In the genomic region with DNA sequence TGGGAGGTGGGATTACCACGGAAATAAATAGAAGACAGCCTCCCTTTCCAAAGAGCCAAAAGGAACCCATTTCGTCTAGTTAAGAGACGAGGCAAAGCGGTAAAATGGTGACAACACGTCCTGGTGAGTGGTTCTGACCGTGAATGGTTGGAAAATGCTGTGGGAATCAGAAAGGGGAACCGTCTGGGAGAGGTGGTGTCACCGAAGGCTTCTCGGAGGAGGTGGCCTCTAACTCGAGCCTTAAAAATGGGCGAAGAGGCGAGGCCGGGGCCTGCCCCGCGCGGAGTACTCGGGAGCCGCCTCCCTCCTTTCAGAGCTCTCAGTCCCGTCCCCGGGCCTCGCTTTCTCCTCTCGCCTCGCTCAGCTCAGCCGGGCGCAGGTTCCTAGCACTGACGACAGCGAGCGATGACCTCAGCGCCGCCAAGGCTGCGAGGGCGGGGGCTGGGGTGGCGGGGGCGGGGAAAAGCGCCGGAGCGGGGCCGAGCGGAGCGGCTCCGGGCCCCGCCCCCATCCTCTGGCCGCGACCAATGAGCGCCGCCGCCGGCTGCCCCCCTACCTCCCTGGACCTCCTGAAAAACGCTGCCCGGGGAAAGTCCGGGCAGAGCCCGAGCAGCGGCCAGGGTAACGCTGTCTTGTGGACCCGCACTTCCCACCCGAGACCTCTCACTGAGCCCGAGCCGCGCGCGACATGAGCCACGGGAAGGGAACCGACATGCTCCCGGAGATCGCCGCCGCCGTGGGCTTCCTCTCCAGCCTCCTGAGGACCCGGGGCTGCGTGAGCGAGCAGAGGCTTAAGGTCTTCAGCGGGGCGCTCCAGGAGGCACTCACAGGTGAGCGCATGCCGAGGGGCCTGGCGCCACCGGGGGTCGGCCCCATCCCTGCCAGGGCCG, we compare ENCODE assay signal across 1 cellular context.
TF ChIP-seq lines count a peak whose summit lies in the region.

A gene with protein sequence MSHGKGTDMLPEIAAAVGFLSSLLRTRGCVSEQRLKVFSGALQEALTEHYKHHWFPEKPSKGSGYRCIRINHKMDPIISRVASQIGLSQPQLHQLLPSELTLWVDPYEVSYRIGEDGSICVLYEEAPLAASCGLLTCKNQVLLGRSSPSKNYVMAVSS (plus strand): TSS at position 601 of the 890 bp plus-strand sequence. CDS start 88 bp downstream, at position 689.

TF ChIP-seq in K562, 482 proteins besides CTCF, POLR2A, EP300 and RAD21 (continued from another document and continues in another):
- TF ChIP-seq, protein P1, sequence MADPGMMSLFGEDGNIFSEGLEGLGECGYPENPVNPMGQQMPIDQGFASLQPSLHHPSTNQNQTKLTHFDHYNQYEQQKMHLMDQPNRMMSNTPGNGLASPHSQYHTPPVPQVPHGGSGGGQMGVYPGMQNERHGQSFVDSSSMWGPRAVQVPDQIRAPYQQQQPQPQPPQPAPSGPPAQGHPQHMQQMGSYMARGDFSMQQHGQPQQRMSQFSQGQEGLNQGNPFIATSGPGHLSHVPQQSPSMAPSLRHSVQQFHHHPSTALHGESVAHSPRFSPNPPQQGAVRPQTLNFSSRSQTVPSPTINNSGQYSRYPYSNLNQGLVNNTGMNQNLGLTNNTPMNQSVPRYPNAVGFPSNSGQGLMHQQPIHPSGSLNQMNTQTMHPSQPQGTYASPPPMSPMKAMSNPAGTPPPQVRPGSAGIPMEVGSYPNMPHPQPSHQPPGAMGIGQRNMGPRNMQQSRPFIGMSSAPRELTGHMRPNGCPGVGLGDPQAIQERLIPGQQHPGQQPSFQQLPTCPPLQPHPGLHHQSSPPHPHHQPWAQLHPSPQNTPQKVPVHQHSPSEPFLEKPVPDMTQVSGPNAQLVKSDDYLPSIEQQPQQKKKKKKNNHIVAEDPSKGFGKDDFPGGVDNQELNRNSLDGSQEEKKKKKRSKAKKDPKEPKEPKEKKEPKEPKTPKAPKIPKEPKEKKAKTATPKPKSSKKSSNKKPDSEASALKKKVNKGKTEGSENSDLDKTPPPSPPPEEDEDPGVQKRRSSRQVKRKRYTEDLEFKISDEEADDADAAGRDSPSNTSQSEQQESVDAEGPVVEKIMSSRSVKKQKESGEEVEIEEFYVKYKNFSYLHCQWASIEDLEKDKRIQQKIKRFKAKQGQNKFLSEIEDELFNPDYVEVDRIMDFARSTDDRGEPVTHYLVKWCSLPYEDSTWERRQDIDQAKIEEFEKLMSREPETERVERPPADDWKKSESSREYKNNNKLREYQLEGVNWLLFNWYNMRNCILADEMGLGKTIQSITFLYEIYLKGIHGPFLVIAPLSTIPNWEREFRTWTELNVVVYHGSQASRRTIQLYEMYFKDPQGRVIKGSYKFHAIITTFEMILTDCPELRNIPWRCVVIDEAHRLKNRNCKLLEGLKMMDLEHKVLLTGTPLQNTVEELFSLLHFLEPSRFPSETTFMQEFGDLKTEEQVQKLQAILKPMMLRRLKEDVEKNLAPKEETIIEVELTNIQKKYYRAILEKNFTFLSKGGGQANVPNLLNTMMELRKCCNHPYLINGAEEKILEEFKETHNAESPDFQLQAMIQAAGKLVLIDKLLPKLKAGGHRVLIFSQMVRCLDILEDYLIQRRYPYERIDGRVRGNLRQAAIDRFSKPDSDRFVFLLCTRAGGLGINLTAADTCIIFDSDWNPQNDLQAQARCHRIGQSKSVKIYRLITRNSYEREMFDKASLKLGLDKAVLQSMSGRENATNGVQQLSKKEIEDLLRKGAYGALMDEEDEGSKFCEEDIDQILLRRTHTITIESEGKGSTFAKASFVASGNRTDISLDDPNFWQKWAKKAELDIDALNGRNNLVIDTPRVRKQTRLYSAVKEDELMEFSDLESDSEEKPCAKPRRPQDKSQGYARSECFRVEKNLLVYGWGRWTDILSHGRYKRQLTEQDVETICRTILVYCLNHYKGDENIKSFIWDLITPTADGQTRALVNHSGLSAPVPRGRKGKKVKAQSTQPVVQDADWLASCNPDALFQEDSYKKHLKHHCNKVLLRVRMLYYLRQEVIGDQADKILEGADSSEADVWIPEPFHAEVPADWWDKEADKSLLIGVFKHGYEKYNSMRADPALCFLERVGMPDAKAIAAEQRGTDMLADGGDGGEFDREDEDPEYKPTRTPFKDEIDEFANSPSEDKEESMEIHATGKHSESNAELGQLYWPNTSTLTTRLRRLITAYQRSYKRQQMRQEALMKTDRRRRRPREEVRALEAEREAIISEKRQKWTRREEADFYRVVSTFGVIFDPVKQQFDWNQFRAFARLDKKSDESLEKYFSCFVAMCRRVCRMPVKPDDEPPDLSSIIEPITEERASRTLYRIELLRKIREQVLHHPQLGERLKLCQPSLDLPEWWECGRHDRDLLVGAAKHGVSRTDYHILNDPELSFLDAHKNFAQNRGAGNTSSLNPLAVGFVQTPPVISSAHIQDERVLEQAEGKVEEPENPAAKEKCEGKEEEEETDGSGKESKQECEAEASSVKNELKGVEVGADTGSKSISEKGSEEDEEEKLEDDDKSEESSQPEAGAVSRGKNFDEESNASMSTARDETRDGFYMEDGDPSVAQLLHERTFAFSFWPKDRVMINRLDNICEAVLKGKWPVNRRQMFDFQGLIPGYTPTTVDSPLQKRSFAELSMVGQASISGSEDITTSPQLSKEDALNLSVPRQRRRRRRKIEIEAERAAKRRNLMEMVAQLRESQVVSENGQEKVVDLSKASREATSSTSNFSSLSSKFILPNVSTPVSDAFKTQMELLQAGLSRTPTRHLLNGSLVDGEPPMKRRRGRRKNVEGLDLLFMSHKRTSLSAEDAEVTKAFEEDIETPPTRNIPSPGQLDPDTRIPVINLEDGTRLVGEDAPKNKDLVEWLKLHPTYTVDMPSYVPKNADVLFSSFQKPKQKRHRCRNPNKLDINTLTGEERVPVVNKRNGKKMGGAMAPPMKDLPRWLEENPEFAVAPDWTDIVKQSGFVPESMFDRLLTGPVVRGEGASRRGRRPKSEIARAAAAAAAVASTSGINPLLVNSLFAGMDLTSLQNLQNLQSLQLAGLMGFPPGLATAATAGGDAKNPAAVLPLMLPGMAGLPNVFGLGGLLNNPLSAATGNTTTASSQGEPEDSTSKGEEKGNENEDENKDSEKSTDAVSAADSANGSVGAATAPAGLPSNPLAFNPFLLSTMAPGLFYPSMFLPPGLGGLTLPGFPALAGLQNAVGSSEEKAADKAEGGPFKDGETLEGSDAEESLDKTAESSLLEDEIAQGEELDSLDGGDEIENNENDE (IDR thresholded peaks at IDR 0.05; ENCODE audit: low read depth, low read length) = no peak
- TF ChIP-seq ATF7 (IDR thresholded peaks at IDR 0.05) = peak; percentile 95
- TF ChIP-seq, protein P2, sequence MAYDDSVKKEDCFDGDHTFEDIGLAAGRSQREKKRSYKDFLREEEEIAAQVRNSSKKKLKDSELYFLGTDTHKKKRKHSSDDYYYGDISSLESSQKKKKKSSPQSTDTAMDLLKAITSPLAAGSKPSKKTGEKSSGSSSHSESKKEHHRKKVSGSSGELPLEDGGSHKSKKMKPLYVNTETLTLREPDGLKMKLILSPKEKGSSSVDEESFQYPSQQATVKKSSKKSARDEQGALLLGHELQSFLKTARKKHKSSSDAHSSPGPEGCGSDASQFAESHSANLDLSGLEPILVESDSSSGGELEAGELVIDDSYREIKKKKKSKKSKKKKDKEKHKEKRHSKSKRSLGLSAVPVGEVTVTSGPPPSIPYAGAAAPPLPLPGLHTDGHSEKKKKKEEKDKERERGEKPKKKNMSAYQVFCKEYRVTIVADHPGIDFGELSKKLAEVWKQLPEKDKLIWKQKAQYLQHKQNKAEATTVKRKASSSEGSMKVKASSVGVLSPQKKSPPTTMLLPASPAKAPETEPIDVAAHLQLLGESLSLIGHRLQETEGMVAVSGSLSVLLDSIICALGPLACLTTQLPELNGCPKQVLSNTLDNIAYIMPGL (CRISPR knock-in tag; IDR thresholded peaks at IDR 0.05) = no peak; the same call in 1 of the 2 replicates
- TF ChIP-seq SMARCE1 (IDR thresholded peaks at IDR 0.05) = 0 out of 2 replicates have a peak, but pooled peaks have one; percentile 23
- peak; percentile 84; the same call in 1 of the 2 replicates for TF ChIP-seq ZC3H4 (CRISPR knock-in tag; IDR thresholded peaks at IDR 0.05; ENCODE audit: borderline replicate concordance)
- TF ChIP-seq BACH1 (tag; IDR thresholded peaks at IDR 0.05) = 0 out of 2 replicates have a peak, but pooled peaks have one; percentile 9
- TF ChIP-seq, protein P3, sequence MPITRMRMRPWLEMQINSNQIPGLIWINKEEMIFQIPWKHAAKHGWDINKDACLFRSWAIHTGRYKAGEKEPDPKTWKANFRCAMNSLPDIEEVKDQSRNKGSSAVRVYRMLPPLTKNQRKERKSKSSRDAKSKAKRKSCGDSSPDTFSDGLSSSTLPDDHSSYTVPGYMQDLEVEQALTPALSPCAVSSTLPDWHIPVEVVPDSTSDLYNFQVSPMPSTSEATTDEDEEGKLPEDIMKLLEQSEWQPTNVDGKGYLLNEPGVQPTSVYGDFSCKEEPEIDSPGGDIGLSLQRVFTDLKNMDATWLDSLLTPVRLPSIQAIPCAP (CRISPR knock-in tag; IDR thresholded peaks at IDR 0.05; ENCODE audit: borderline replicate concordance) = peak; percentile 41; the same call in 1 of the 2 replicates
- TF ChIP-seq PML (IDR thresholded peaks at IDR 0.05; ENCODE audit: low read length) = peak; percentile 49
- TF ChIP-seq, protein P4, sequence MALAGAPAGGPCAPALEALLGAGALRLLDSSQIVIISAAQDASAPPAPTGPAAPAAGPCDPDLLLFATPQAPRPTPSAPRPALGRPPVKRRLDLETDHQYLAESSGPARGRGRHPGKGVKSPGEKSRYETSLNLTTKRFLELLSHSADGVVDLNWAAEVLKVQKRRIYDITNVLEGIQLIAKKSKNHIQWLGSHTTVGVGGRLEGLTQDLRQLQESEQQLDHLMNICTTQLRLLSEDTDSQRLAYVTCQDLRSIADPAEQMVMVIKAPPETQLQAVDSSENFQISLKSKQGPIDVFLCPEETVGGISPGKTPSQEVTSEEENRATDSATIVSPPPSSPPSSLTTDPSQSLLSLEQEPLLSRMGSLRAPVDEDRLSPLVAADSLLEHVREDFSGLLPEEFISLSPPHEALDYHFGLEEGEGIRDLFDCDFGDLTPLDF (CRISPR knock-in tag; IDR thresholded peaks at IDR 0.05) = peak; percentile 33; the same call in 1 of the 2 replicates
- TF ChIP-seq, protein P5, sequence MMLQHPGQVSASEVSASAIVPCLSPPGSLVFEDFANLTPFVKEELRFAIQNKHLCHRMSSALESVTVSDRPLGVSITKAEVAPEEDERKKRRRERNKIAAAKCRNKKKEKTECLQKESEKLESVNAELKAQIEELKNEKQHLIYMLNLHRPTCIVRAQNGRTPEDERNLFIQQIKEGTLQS (IDR thresholded peaks at IDR 0.05) = peak; percentile 91
- TF ChIP-seq, protein P5 (CRISPR knock-in tag; conservative IDR thresholded peaks at IDR 0.05) = no peak; the same call in 1 of the 2 replicates
- peak; percentile 92 for TF ChIP-seq JUND (IDR thresholded peaks at IDR 0.05; ENCODE audit: borderline replicate concordance, low read depth, low read length)
- TF ChIP-seq JUND (tag; IDR thresholded peaks at IDR 0.05; ENCODE audit: borderline replicate concordance, low read depth, low read length) = peak; percentile 93; the same call in 2 of the 3 replicates
- no peak for TF ChIP-seq THRAP3 (IDR thresholded peaks at IDR 0.05; ENCODE audit: borderline replicate concordance)
- TF ChIP-seq L3MBTL2 (IDR thresholded peaks at IDR 0.05) = peak; percentile 81
- no peak for TF ChIP-seq ZNF347 (CRISPR knock-in tag; IDR thresholded peaks at IDR 0.05; ENCODE audit: low read depth)
- TF ChIP-seq, protein P6, sequence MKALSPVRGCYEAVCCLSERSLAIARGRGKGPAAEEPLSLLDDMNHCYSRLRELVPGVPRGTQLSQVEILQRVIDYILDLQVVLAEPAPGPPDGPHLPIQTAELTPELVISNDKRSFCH (CRISPR knock-in tag; IDR thresholded peaks at IDR 0.05) = no peak
- TF ChIP-seq, protein P6 (tag; IDR thresholded peaks at IDR 0.05) = peak; percentile 64
- peak; percentile 79 for TF ChIP-seq TAF7 (tag; IDR thresholded peaks at IDR 0.05)
- TF ChIP-seq, protein P7, sequence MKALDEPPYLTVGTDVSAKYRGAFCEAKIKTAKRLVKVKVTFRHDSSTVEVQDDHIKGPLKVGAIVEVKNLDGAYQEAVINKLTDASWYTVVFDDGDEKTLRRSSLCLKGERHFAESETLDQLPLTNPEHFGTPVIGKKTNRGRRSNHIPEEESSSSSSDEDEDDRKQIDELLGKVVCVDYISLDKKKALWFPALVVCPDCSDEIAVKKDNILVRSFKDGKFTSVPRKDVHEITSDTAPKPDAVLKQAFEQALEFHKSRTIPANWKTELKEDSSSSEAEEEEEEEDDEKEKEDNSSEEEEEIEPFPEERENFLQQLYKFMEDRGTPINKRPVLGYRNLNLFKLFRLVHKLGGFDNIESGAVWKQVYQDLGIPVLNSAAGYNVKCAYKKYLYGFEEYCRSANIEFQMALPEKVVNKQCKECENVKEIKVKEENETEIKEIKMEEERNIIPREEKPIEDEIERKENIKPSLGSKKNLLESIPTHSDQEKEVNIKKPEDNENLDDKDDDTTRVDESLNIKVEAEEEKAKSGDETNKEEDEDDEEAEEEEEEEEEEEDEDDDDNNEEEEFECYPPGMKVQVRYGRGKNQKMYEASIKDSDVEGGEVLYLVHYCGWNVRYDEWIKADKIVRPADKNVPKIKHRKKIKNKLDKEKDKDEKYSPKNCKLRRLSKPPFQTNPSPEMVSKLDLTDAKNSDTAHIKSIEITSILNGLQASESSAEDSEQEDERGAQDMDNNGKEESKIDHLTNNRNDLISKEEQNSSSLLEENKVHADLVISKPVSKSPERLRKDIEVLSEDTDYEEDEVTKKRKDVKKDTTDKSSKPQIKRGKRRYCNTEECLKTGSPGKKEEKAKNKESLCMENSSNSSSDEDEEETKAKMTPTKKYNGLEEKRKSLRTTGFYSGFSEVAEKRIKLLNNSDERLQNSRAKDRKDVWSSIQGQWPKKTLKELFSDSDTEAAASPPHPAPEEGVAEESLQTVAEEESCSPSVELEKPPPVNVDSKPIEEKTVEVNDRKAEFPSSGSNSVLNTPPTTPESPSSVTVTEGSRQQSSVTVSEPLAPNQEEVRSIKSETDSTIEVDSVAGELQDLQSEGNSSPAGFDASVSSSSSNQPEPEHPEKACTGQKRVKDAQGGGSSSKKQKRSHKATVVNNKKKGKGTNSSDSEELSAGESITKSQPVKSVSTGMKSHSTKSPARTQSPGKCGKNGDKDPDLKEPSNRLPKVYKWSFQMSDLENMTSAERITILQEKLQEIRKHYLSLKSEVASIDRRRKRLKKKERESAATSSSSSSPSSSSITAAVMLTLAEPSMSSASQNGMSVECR (CRISPR knock-in tag; IDR thresholded peaks at IDR 0.05) = peak; percentile 62
- TF ChIP-seq, protein P8, sequence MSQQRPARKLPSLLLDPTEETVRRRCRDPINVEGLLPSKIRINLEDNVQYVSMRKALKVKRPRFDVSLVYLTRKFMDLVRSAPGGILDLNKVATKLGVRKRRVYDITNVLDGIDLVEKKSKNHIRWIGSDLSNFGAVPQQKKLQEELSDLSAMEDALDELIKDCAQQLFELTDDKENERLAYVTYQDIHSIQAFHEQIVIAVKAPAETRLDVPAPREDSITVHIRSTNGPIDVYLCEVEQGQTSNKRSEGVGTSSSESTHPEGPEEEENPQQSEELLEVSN (IDR thresholded peaks at IDR 0.05; ENCODE audit: borderline replicate concordance in 1 of 2, extremely low read depth in 1 of 2, insufficient read depth in 1 of 2, insufficient read length in 1 of 2, low read depth in 1 of 2, low read length in 1 of 2, poor library complexity in 1 of 2, severe bottlenecking in 1 of 2) = peak; percentile 18 to 74
- no peak for TF ChIP-seq ZNF780A (CRISPR knock-in tag; IDR thresholded peaks at IDR 0.05)
- TF ChIP-seq TEAD2 (tag; IDR thresholded peaks at IDR 0.05) = no peak
